In the genomic region with DNA sequence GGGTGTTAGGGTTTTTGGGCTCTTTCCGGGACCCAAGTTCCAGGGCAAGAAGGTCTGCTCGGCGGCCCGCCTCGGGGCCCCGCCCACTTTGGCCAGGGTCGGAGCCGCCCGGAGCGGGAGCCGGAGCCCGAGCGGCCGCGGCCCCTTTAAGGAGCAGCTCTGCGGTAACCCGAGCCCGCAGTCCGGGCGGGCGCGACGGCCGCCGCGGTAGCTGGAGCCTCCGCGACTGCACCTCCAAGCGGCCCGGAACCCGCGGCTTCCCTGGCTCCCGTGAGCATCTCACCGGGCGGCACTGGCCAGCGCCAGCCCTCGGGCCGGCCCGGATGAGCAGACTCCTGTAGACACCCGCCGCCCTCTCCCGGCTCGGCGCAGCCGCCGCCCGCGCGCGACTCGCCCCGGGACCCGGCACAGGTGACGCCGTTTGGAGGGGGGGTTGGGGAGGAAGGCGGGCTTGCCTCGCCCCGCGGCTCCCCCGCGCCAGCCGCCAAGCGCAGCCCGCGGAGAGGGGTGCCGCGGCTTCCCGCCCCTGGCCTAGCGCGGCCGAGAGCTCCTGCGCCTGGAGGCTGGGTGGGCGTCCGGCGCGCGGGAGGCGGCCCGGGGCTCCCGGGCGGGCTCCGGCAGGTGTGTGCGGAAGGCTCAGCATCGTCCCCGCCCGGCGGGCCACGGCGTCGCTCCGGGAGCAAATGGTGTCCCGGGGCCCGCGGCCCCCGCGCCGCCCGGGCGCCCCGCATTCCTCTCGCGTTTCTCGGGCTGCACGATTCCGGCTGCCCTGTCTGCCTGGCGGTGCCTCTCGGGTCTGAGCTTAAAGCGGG, we compare ENCODE assay signal across 8 cellular contexts. TPM values are rescaled to one million over a fixed set of nuclear protein-coding genes. Genes with fewer than 3 reads are reported as not detected.
DNase-seq lines count a peak whose midpoint lies in the region; ATAC-seq and TF ChIP-seq lines count a peak whose summit lies in the region.

A gene with protein sequence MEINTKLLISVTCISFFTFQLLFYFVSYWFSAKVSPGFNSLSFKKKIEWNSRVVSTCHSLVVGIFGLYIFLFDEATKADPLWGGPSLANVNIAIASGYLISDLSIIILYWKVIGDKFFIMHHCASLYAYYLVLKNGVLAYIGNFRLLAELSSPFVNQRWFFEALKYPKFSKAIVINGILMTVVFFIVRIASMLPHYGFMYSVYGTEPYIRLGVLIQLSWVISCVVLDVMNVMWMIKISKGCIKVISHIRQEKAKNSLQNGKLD (plus strand): TSS at position 149 of the 812 bp plus-strand sequence. CDS start 26,547 bp downstream, outside the sequence.

- H3K36me3 ChIP-seq in colonic mucosa, result no peaks in the 10 kb centered on the region
- no peaks in the 10 kb centered on the region for H3K36me3 ChIP-seq in liver (ENCODE audit: control insufficient read depth in 4 of 4, insufficient read depth in 3 of 4, low read depth in 1 of 4, low read length in 3 of 4)

- DNase-seq in GM12864 (ENCODE audit: low read depth), result no peak
- peak; percentile 68 for DNase-seq in NCI-H146 (lab: John Stamatoyannopoulos, UW)
- DNase-seq in activated CD4-positive, alpha-beta T cell treated with anti-CD3 and anti-CD28 coated beads for 1 hour, result peak; percentile 25
- peak; percentile 74 for DNase-seq in colonic mucosa
- DNase-seq in stimulated activated CD4-positive, alpha-beta T cell treated with anti-CD3 and anti-CD28 coated beads, Interleukin-4, amount 100 ng/mL, for 4 hours, result peak; percentile 30 to 34
- no peak for DNase-seq in GOT3 (lab: John Stamatoyannopoulos, UW)

- ATAC-seq in HG02610 (IDR thresholded peaks at IDR 0.05; ENCODE audit: unreplicated experiment), result peak; percentile 41

- H3K27ac ChIP-seq in colonic mucosa, result peak within 1 kb of the TSS; percentile 80
- H3K27ac ChIP-seq in liver (ENCODE audit: low read depth in 1 of 2, low read length in 2 of 2), result peak within 1 kb of the TSS; percentile 86 to 90

- TF ChIP-seq RAD21 in liver (IDR thresholded peaks at IDR 0.05), result no peak

- TF ChIP-seq CTCF in GM12864 (IDR thresholded peaks at IDR 0.05; ENCODE audit: low read depth, low read length, missing control alignments) (no peak), colonic mucosa (IDR thresholded peaks at IDR 0.05) (no peak), liver (IDR thresholded peaks at IDR 0.05; ENCODE audit: low read depth, low read length, missing input control) (no peak)

- H3K4me1 ChIP-seq in colonic mucosa (no peaks in the 10 kb centered on the region), liver (ENCODE audit: control insufficient read depth in 4 of 4, insufficient read depth in 4 of 4, low read length in 3 of 4) (peaks cover 9 to 56% (median 48%) of the 10 kb centered on the region in 4 donors)

- peak within 1 kb of the TSS; percentile 52 for H3K4me3 ChIP-seq in GM12864 (ENCODE audit: low read depth, low read length)
- H3K4me3 ChIP-seq in colonic mucosa, result peak within 1 kb of the TSS; percentile 81
- H3K4me3 ChIP-seq in liver (ENCODE audit: low read depth in 1 of 3, low read length in 3 of 3), result peak within 1 kb of the TSS; percentile 80 to 96 (median 91)

- intact Hi-C loops in colonic mucosa (cut with DNase I), result no loop called here

- WGBS in liver, result under 1% methylated on average over 108 of the region's 108 CpGs

- H3K9ac ChIP-seq in colonic mucosa (ENCODE audit: low read depth in 2 of 2, low read length in 2 of 2) (peak within 1 kb of the TSS; percentile 75 to 86), liver (ENCODE audit: low read depth in 1 of 2, low read length in 2 of 2) (peak within 1 kb of the TSS; percentile 82 to 98)

- H3K9me3 ChIP-seq in colonic mucosa, result no peaks in the 10 kb centered on the region
- no peaks in the 10 kb centered on the region for H3K9me3 ChIP-seq in liver (ENCODE audit: control insufficient read depth in 4 of 4, low read length in 3 of 4)

- H3K27me3 ChIP-seq in colonic mucosa (no peaks in the 10 kb centered on the region), liver (ENCODE audit: control insufficient read depth in 4 of 4, insufficient read depth in 4 of 4, low read length in 3 of 4) (no peaks in the 10 kb centered on the region)

TF ChIP-seq in liver, 16 proteins besides CTCF, POLR2A, EP300 and RAD21:
- TF ChIP-seq JUND (IDR thresholded peaks at IDR 0.05), result no peak

RNA-seq across cellular contexts. Expression of the gene that starts here (rescaled TPM):
- total RNA-seq in colonic mucosa, result 10 to 100 TPM; 28.3 to 46.0 TPM
- total RNA-seq in liver, result 100 to 1,000 TPM in 1 of 2 donors, 10 to 100 TPM in 1; 78.6 to 131 TPM
- polyA plus RNA-seq in liver, result 10 to 100 TPM; 24.9 to 92.7 TPM

Comparison
In these comparisons a context has a peak if more than half of its experiments do, and no peak if none do; other contexts are left out.
1. DNase-seq: peak in NCI-H146 (single experiment), activated CD4-positive, alpha-beta T cell treated with anti-CD3 and anti-CD28 coated beads for 1 hour (single experiment), colonic mucosa (single experiment) and stimulated activated CD4-positive, alpha-beta T cell treated with anti-CD3 and anti-CD28 coated beads, Interleukin-4, amount 100 ng/mL, for 4 hours (2 of 2); none in GM12864 (single experiment) and GOT3 (single experiment).
2. Peak in every context shown above with its lines, with median percentiles within 50 percentile points of each other: H3K4me3 ChIP-seq.